28 cellular contexts compared by ENCODE assay signal in the genomic region with DNA sequence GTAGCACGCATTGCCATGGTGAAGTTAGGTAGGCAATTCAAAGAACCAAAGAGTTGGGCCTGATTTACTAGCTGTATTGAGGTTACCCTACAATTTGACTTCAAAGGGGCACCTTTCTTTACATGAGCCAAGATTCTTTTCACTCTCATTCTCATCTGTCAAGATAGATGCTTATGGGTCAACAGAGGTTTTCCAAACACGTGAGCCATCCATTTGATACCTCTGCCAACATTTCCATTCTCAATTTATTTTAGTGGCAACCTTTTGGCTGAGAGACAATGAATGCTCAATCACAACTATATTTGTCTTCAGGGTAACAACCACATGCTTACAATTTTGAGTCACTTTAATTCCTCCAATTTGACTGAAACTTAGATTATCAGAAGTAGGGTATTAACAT.
"Had no signal": no experiment of that assay in that cellular context is flagged by ENCODE, and none has a peak within 500 bp of the region (broad histone marks: within the 10 kb centered on the region; RNA-seq: fewer than 3 reads in every experiment).

No MANE protein-coding gene starts in this region.

- H3K9me3 ChIP-seq: gastrocnemius medialis, right lobe of liver, thoracic aorta had no signal

- H3K4me3 ChIP-seq: ascending aorta, gastrocnemius medialis, lung, right lobe of liver, thoracic aorta had no signal

- H3K27me3 ChIP-seq: ascending aorta, brain microvascular endothelial cell, gastrocnemius medialis, right lobe of liver had no signal

- ATAC-seq: activated CD4-positive, CD25-positive, alpha-beta regulatory T cell treated with anti-CD3 and anti-CD28 coated beads, Interleukin-2, amount 50 U/mL, for 24 hours; effector memory CD8-positive, alpha-beta T cell; gastrocnemius medialis; left colon; natural killer cell; right lobe of liver; stimulated activated effector memory CD8-positive, alpha-beta T cell treated with anti-CD3 and anti-CD28 coated beads, Interleukin-12 subunit alpha, Interleukin-12 subunit beta, amount 100 ng/mL, for 72 hours had no signal

- H3K36me3 ChIP-seq: ascending aorta, brain microvascular endothelial cell, gastrocnemius medialis, right lobe of liver, thoracic aorta, WERI-Rb-1 had no signal

- DNase-seq: activated CD4-positive, alpha-beta memory T cell treated with anti-CD3 and anti-CD28 coated beads for 36 hours; activated CD4-positive, alpha-beta T cell treated with anti-CD3 and anti-CD28 coated beads, Interleukin-2, amount 10 ng/mL, durations not matched to agents 24 days and 14 days; activated CD8-positive, alpha-beta memory T cell treated with anti-CD3 and anti-CD28 coated beads, Interleukin-2, amount 50 U/mL, for 4 hours; activated effector memory CD4-positive, alpha-beta T cell treated with anti-CD3 and anti-CD28 coated beads, Interleukin-2, amount 50 U/mL, for 16 hours; activated naive CD4-positive, alpha-beta T cell treated with anti-CD3 and anti-CD28 coated beads, Interleukin-2, amount 10 ng/mL, durations not matched to agents 7 days and 5 days; activated naive CD8-positive, alpha-beta T cell treated with anti-CD3 and anti-CD28 coated beads, Interleukin-2, amount 10 ng/mL, durations not matched to agents 7 days and 5 days; activated T-cell treated with anti-CD3 and anti-CD28 coated beads, Interleukin-2, amount 50 U/mL, for 1 hour; brain microvascular endothelial cell; caudate nucleus; cortex of kidney; effector memory CD8-positive, alpha-beta T cell; erythroblast; gastrocnemius medialis; glutamatergic neuron; hippocampal formation; left colon; mesendoderm; natural killer cell; right lobe of liver; stimulated activated CD4-positive, alpha-beta T cell treated with anti-CD3 and anti-CD28 coated beads, Interleukin-4, amount 100 ng/mL, for 1 hour; T-helper 9 cell; trophoblast cell; WERI-Rb-1 had no signal

- H3K27ac ChIP-seq: ascending aorta, brain microvascular endothelial cell, gastrocnemius medialis, right lobe of liver, thoracic aorta, WERI-Rb-1 had no signal

- H3K4me1 ChIP-seq: ascending aorta, gastrocnemius medialis, right lobe of liver had no signal
